In the genomic region with DNA sequence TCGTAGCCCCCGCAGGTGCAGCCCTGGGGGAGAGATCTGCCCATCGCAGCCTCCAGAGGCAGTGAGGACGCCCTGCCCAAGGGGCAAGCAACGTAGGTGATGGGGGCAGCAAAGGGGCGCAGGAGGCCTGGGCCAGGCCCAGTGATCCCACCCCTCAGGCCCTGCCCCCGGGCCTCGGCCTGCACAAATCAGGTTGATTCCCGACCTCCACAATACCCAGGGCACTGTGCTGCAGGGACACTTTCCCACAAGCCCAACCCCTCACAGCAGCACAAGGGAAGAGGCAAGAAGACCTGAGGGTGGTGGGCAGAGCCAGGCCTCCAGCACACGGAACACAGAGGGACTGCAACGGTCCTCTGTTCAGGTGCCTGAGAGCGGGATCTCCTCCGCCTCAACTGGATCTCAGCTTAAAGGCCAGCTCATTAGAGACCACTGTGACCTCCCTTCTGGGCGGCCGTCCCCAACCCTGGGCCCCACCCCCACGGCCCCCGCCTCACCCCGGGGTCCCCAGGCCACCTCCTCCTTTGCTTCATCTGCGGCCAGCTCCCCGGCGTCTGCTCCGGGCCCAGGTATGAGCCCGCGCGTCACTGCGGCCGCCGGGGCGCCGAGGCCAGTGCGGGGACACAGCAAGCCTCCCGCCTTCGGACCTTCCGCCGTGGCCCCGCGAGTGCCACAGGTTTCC, we compare ENCODE assay signal across 1 cellular context.
TF ChIP-seq lines count a peak whose summit lies in the region.

No MANE protein-coding gene starts in this region.

TF ChIP-seq in HCT116, 20 proteins besides CTCF, POLR2A, EP300 and RAD21 (continued from another document):
- no peak for TF ChIP-seq TCF7L2 (IDR thresholded peaks at IDR 0.05; ENCODE audit: borderline replicate concordance, extremely low read depth, insufficient read depth, insufficient read length)
- no peak for TF ChIP-seq ZFX (IDR thresholded peaks at IDR 0.05)
- TF ChIP-seq CBX3 (IDR thresholded peaks at IDR 0.05; ENCODE audit: low read depth): no peak
- TF ChIP-seq, protein P1, sequence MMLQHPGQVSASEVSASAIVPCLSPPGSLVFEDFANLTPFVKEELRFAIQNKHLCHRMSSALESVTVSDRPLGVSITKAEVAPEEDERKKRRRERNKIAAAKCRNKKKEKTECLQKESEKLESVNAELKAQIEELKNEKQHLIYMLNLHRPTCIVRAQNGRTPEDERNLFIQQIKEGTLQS (IDR thresholded peaks at IDR 0.05): no peak
